Comparison of ENCODE assay signal across 8 cellular contexts in the genomic region with DNA sequence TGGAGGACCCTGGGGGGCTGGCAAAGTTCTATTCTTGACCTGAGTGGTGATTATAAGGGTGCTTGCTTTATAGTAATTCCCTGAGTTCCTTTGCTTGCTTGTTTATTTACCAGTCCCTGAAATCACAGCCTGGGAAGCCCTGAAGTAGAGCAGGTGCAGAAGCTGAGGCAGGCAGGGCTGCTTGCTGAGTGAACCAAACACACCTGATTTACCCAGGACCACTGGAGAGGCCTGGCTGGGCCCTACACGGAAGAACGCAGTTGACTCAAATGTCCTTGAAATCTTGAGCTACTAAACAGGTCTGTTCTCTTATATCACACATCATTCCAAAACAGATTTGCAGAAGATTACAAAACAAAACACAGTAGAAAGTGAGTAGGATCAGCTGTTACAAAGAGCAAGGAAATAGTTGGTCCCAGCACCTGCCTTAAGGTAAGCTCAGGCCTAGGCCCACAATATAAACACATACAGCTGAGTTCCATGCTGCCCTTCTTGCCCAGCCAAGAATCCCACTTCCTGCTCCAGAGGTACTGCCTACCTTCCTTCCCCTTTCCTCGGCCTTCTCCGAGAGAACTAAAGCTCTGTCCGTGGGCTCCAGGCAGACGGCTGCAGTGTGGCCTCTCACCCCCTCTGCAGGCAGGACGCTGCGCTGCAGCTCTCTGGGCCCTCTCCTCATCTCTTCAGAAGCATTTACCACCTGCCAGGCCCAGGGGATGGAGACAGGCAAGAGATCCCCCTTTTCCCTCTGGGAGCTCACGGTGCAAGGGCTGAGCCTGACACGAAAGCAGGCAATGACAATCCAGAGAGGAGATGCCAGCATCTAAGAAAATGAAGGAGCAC. TPM values are rescaled to one million over a fixed set of nuclear protein-coding genes. Genes with fewer than 3 reads are reported as not detected.
A peak's percentile ranks its signal among the peaks of the same experiment; 100 is the strongest.
DNase-seq lines count a peak whose midpoint lies in the region; ATAC-seq and TF ChIP-seq lines count a peak whose summit lies in the region.

No MANE protein-coding gene starts in this region.

- peak; percentile 29 for DNase-seq in GM04504 (ENCODE audit: low read depth)
- peak; percentile 85 for DNase-seq in HEK293T (ENCODE audit: extremely low spot score)
- peak; percentile 80 for DNase-seq in NCI-H128 (lab: John Stamatoyannopoulos, UW; ENCODE audit: unreplicated experiment)
- DNase-seq in T follicular helper cell (ENCODE audit: low read depth): peak; percentile 38
- peak; percentile 80 for DNase-seq in adipocyte (ENCODE audit: low read depth)
- peak; percentile 83 for DNase-seq in left ventricle myocardium superior
- DNase-seq in retinal pigment epithelial cell (ENCODE audit: low read depth): peak; percentile 19

- H3K27me3 ChIP-seq in adipocyte (replicated peaks; ENCODE audit: control insufficient read depth, insufficient read depth, low read length): no peaks in the 10 kb centered on the region

- no peak overlapping the region for H3K9ac ChIP-seq in adipocyte (ENCODE audit: low read length)

- H3K36me3 ChIP-seq in adipocyte (ENCODE audit: control insufficient read depth, insufficient read depth, low read length, severe bottlenecking): peaks cover 68% of the 10 kb centered on the region

- intact Hi-C loops in left ventricle myocardium superior (cut with micrococcal nuclease): loop anchor here (5.0 kb wide), 1 partner anchor 125 kb away; no protein-coding TSS in a partner anchor

- POLR2A ChIA-PET in HEK293T (lab: Yijun Ruan, JAX): interaction anchor here (1.0 kb wide), 1 partner anchor 322 kb away, joined by 5 read pairs; no protein-coding TSS in a partner anchor

- CTCF ChIA-PET in HEK293T (lab: Yijun Ruan, JAX): interaction anchor here (0.5 to 1.9 kb wide), 18 partner anchors 9 to 553 kb away, joined by 3 to 25 read pairs (median 4); no protein-coding TSS in a partner anchor

- H3K9me3 ChIP-seq in adipocyte (ENCODE audit: control insufficient read depth, low read length): no peaks in the 10 kb centered on the region

- peaks cover 13% of the 10 kb centered on the region for H3K4me1 ChIP-seq in adipocyte (ENCODE audit: control insufficient read depth, insufficient read depth, low read length)

- ATAC-seq in left ventricle myocardium superior (peak; percentile 93), HG03025 (IDR thresholded peaks at IDR 0.05; ENCODE audit: low FRiP score, unreplicated experiment) (no peak)

- TF ChIP-seq CTCF in retinal pigment epithelial cell (conservative IDR thresholded peaks at IDR 0.05; ENCODE audit: low read depth, low read length): peak; percentile 98

- no peak overlapping the region for H3K4me3 ChIP-seq in adipocyte (ENCODE audit: low read length)
- no peak overlapping the region for H3K4me3 ChIP-seq in retinal pigment epithelial cell (ENCODE audit: low read length)

TF ChIP-seq in HEK293T, 16 proteins besides CTCF, POLR2A, EP300 and RAD21:
- TF ChIP-seq FOXK2 (IDR thresholded peaks at IDR 0.05) (no peak), LEF1 (IDR thresholded peaks at IDR 0.05; ENCODE audit: borderline replicate concordance) (no peak), HDGF (IDR thresholded peaks at IDR 0.05; ENCODE audit: borderline replicate concordance) (no peak), ELF4 (IDR thresholded peaks at IDR 0.05) (no peak), SUZ12 (IDR thresholded peaks at IDR 0.05) (no peak), ZNF384 (IDR thresholded peaks at IDR 0.05) (no peak), BHLHE40 (IDR thresholded peaks at IDR 0.05; ENCODE audit: borderline replicate concordance) (no peak), L3MBTL2 (conservative IDR thresholded peaks at IDR 0.05) (no peak)
- TF ChIP-seq, protein P1, sequence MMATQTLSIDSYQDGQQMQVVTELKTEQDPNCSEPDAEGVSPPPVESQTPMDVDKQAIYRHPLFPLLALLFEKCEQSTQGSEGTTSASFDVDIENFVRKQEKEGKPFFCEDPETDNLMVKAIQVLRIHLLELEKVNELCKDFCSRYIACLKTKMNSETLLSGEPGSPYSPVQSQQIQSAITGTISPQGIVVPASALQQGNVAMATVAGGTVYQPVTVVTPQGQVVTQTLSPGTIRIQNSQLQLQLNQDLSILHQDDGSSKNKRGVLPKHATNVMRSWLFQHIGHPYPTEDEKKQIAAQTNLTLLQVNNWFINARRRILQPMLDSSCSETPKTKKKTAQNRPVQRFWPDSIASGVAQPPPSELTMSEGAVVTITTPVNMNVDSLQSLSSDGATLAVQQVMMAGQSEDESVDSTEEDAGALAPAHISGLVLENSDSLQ (IDR thresholded peaks at IDR 0.05): no peak

RNA-seq across cellular contexts. Expression of gene SCUBE2, which starts 46.1 kb away (rescaled TPM):
- 0.89 TPM for total RNA-seq in left ventricle myocardium superior

Comparison
In these comparisons a context has a peak if more than half of its experiments do, and no peak if none do; other contexts are left out.
1. DNase-seq: peak in every context shown above with its lines; median percentile 85 in HEK293T; 83 in left ventricle myocardium superior; 80 in NCI-H128; 80 in adipocyte; 38 in T follicular helper cell; 29 in GM04504; 19 in retinal pigment epithelial cell.